Comparison of ENCODE assay signal across 1 cellular context in genomic region chr7:116717137-116717536, GRCh38.
TF ChIP-seq lines count a peak whose summit lies in the region.

No MANE protein-coding gene starts in this region.

TF ChIP-seq in IMR-90, 13 proteins besides CTCF, POLR2A, EP300 and RAD21 (continued from another document):
- TF ChIP-seq BHLHE40 (IDR thresholded peaks at IDR 0.05; ENCODE audit: low read depth, low read length) (no peak), MAZ (IDR thresholded peaks at IDR 0.05; ENCODE audit: borderline replicate concordance, low read depth, low read length) (no peak)
